Comparison of ENCODE assay signal across 8 cellular contexts in genomic region chr14:103528512-103529382, GRCh38. TPM values are rescaled to one million over a fixed set of nuclear protein-coding genes. Genes with fewer than 3 reads are reported as not detected.
DNase-seq lines count a peak whose midpoint lies in the region; ATAC-seq and TF ChIP-seq lines count a peak whose summit lies in the region.

Gene TRMT61A, plus strand, starts transcription at chr14:103529196. Its CDS starts 783 bp downstream, at chr14:103529979.

- no peaks in the 10 kb centered on the region for H3K36me3 ChIP-seq in GM23338 (ENCODE audit: insufficient read depth)
- H3K36me3 ChIP-seq in SU-DHL-6 (ENCODE audit: low read length) = no peaks in the 10 kb centered on the region
- H3K36me3 ChIP-seq in parathyroid adenoma (ENCODE audit: control insufficient read depth, insufficient read depth, low read length) = no peaks in the 10 kb centered on the region
- H3K36me3 ChIP-seq in tibial nerve = peaks cover 0 to 35% (median 0%) of the 10 kb centered on the region in 3 donors

- ATAC-seq in GM23338 = peak; percentile 73
- peak; percentile 34 for ATAC-seq in activated naive CD8-positive, alpha-beta T cell treated with anti-CD3 and anti-CD28 coated beads, Interleukin-2, amount 50 U/mL, for 24 hours
- ATAC-seq in Right ventricle myocardium superior (ENCODE audit: poor library complexity) = peak; percentile 92

- peak; percentile 11 to 84 for TF ChIP-seq EP300 in tibial nerve (IDR thresholded peaks at IDR 0.05)

- H3K4me3 ChIP-seq in GM23338 (peak within 1 kb of the TSS; percentile 97), SU-DHL-6 (ENCODE audit: insufficient read depth, low read length, poor library complexity, severe bottlenecking) (peak within 1 kb of the TSS; percentile 89), parathyroid adenoma (ENCODE audit: low read depth, low read length) (peak within 1 kb of the TSS; percentile 97), tibial nerve (peak within 1 kb of the TSS; percentile 74 to 95 (median 82))

- no peak for TF ChIP-seq CTCF in GM23338 (conservative IDR thresholded peaks at IDR 0.05; ENCODE audit: low read depth in 2 of 2)
- no peak for TF ChIP-seq CTCF in SU-DHL-6 (IDR thresholded peaks at IDR 0.05; ENCODE audit: insufficient read depth, low read length, poor library complexity, severe bottlenecking)
- TF ChIP-seq CTCF in parathyroid adenoma (IDR thresholded peaks at IDR 0.05) = no peak
- no peak for TF ChIP-seq CTCF in tibial nerve (IDR thresholded peaks at IDR 0.05)

- H3K9me3 Mint-ChIP-seq in GM23338 = peaks cover under 1% of the 10 kb centered on the region; the same call in 2 of the 3 replicates
- H3K9me3 Mint-ChIP-seq in activated naive CD8-positive, alpha-beta T cell treated with anti-CD3 and anti-CD28 coated beads, Interleukin-2, amount 50 U/mL, for 24 hours = no peaks in the 10 kb centered on the region

- H3K4me1 ChIP-seq in GM23338 (ENCODE audit: insufficient read depth) = peaks cover 6% of the 10 kb centered on the region
- peaks cover 8% of the 10 kb centered on the region for H3K4me1 ChIP-seq in parathyroid adenoma
- H3K4me1 ChIP-seq in tibial nerve = peaks cover 0 to 62% (median 31%) of the 10 kb centered on the region in 4 donors

- H3K27me3 ChIP-seq in GM23338 (ENCODE audit: insufficient read depth) (peaks cover 16% of the 10 kb centered on the region), SU-DHL-6 (ENCODE audit: low read length) (no peaks in the 10 kb centered on the region), parathyroid adenoma (ENCODE audit: control insufficient read depth, insufficient read depth, low read length) (no peaks in the 10 kb centered on the region), tibial nerve (no peaks in the 10 kb centered on the region)

- H4K20me1 ChIP-seq in GM23338 (replicated peaks; ENCODE audit: insufficient read depth) (peaks cover 10% of the 10 kb centered on the region), SU-DHL-6 (ENCODE audit: low read depth, low read length) (no peaks in the 10 kb centered on the region)

- peaks cover 20% of the 10 kb centered on the region for H3K4me1 Mint-ChIP-seq in GM23338
- peaks cover 40% of the 10 kb centered on the region for H3K4me1 Mint-ChIP-seq in activated naive CD8-positive, alpha-beta T cell treated with anti-CD3 and anti-CD28 coated beads, Interleukin-2, amount 50 U/mL, for 24 hours

- peak within 1 kb of the TSS; percentile 98 for H3K27ac Mint-ChIP-seq in GM23338
- peak within 1 kb of the TSS; percentile 97 for H3K27ac Mint-ChIP-seq in activated naive CD8-positive, alpha-beta T cell treated with anti-CD3 and anti-CD28 coated beads, Interleukin-2, amount 50 U/mL, for 24 hours

- H3K9me3 ChIP-seq in SU-DHL-6 (ENCODE audit: insufficient read depth, low read length) (no peaks in the 10 kb centered on the region), parathyroid adenoma (ENCODE audit: control insufficient read depth, low read length) (no peaks in the 10 kb centered on the region), tibial nerve (no peaks in the 10 kb centered on the region)

- H3K27me3 Mint-ChIP-seq in GM23338 (ENCODE audit: insufficient read depth, low read depth, poor library complexity) = peaks cover 31% of the 10 kb centered on the region
- peaks cover 5% of the 10 kb centered on the region for H3K27me3 Mint-ChIP-seq in activated naive CD8-positive, alpha-beta T cell treated with anti-CD3 and anti-CD28 coated beads, Interleukin-2, amount 50 U/mL, for 24 hours

- WGBS in tibial nerve, 2 donors = 1 to 3% methylated on average over 14 to 54 of the region's 71 CpGs

- H3F3A ChIP-seq in GM23338 (replicated peaks; ENCODE audit: low read depth) = peaks cover 9% of the 10 kb centered on the region; the same call in 1 of the 2 replicates
- no peaks in the 10 kb centered on the region for H3F3A ChIP-seq in SU-DHL-6 (ENCODE audit: insufficient read depth)

- peak; percentile 95 for DNase-seq in COLO668 (lab: John Stamatoyannopoulos, UW; ENCODE audit: unreplicated experiment)
- peak; percentile 90 for DNase-seq in GM23338 (ENCODE audit: low spot score)
- peak; percentile 87 for DNase-seq in NCI-H1092 (lab: John Stamatoyannopoulos, UW)
- DNase-seq in activated naive CD8-positive, alpha-beta T cell treated with anti-CD3 and anti-CD28 coated beads, Interleukin-2, amount 50 U/mL, for 24 hours = peak; percentile 82
- DNase-seq in Right ventricle myocardium superior = peak; percentile 92
- peak; percentile 80 to 84 for DNase-seq in tibial nerve (ENCODE audit: low spot score in 2 of 2)

- intact Hi-C loops in Right ventricle myocardium superior (cut with DNase I) = no loop called here

- H3K79me2 ChIP-seq in GM23338 (replicated peaks; ENCODE audit: insufficient read depth) = peaks cover 22% of the 10 kb centered on the region
- peaks cover 22% of the 10 kb centered on the region for H3K79me2 ChIP-seq in SU-DHL-6 (ENCODE audit: insufficient read depth, low read length)
- peaks cover 10% of the 10 kb centered on the region for H3K79me2 ChIP-seq in parathyroid adenoma

- H3K4me2 ChIP-seq in GM23338 (peak within 1 kb of the TSS; percentile 97), SU-DHL-6 (ENCODE audit: low read depth, low read length, poor library complexity, severe bottlenecking) (peak within 1 kb of the TSS; percentile 73), parathyroid adenoma (ENCODE audit: low read length) (peak within 1 kb of the TSS; percentile 95)

- H3K9me2 ChIP-seq in GM23338 (ENCODE audit: insufficient read depth) = no peaks in the 10 kb centered on the region
- no peaks in the 10 kb centered on the region for H3K9me2 ChIP-seq in SU-DHL-6 (replicated peaks; ENCODE audit: insufficient read depth, low read length)

- TF ChIP-seq POLR2A in tibial nerve (IDR thresholded peaks at IDR 0.05) = no peak

- H3K27ac ChIP-seq in GM23338 (ENCODE audit: low read depth) = peak within 1 kb of the TSS; percentile 81; the same call in 1 of the 2 replicates
- peak within 1 kb of the TSS; percentile 10; the same call in 1 of the 2 replicates for H3K27ac ChIP-seq in SU-DHL-6 (ENCODE audit: low read depth, low read length)
- H3K27ac ChIP-seq in parathyroid adenoma = peak within 1 kb of the TSS; percentile 99
- peak within 1 kb of the TSS; percentile 92 to 98 (median 94) for H3K27ac ChIP-seq in tibial nerve

- H3K4me3 Mint-ChIP-seq in GM23338 = peak within 1 kb of the TSS; percentile 96
- H3K4me3 Mint-ChIP-seq in activated naive CD8-positive, alpha-beta T cell treated with anti-CD3 and anti-CD28 coated beads, Interleukin-2, amount 50 U/mL, for 24 hours = peak within 1 kb of the TSS; percentile 95

- H2AFZ ChIP-seq in GM23338 = peak within 1 kb of the TSS; percentile 96; the same call in 1 of the 2 replicates
- peak within 1 kb of the TSS; percentile 85 for H2AFZ ChIP-seq in SU-DHL-6 (ENCODE audit: low read depth, low read length, severe bottlenecking)
- H2AFZ ChIP-seq in parathyroid adenoma = peak within 1 kb of the TSS; percentile 89

- peaks cover 4% of the 10 kb centered on the region; the same call in 1 of the 3 replicates for H3K36me3 Mint-ChIP-seq in GM23338 (ENCODE audit: low read depth)
- peaks cover 6% of the 10 kb centered on the region for H3K36me3 Mint-ChIP-seq in activated naive CD8-positive, alpha-beta T cell treated with anti-CD3 and anti-CD28 coated beads, Interleukin-2, amount 50 U/mL, for 24 hours (ENCODE audit: low read depth)

- H3K9ac ChIP-seq in SU-DHL-6 (ENCODE audit: low read length) = peak within 1 kb of the TSS; percentile 78
- peak within 1 kb of the TSS; percentile 84 for H3K9ac ChIP-seq in parathyroid adenoma

TF ChIP-seq in GM23338, 12 proteins besides CTCF, POLR2A, EP300 and RAD21 (continues in another document):
- no peak for TF ChIP-seq EZH2phosphoT487 (IDR thresholded peaks at IDR 0.05; ENCODE audit: unreplicated experiment)
- peak; percentile 67 for TF ChIP-seq POLR2AphosphoS5 (IDR thresholded peaks at IDR 0.05; ENCODE audit: low read depth)
- TF ChIP-seq NANOG (IDR thresholded peaks at IDR 0.05; ENCODE audit: borderline replicate concordance) = no peak
- no peak for TF ChIP-seq ZNF114 (CRISPR knock-in tag; IDR thresholded peaks at IDR 0.05)
- TF ChIP-seq REST (IDR thresholded peaks at IDR 0.05; ENCODE audit: unreplicated experiment) = no peak
- no peak for TF ChIP-seq EZH2 (IDR thresholded peaks at IDR 0.05; ENCODE audit: low read depth, unreplicated experiment)
- TF ChIP-seq ETS1 (IDR thresholded peaks at IDR 0.05) = peak; percentile 34; the same call in 1 of the 2 replicates

RNA-seq across cellular contexts. Expression of gene TRMT61A, which starts in this region (rescaled TPM):
- total RNA-seq in GM23338 (2014; rRNA removed; shearing (Covaris generic)) = 22.0 and 28.2 TPM in 2 replicates
- polyA plus RNA-seq in GM23338 (2016; fragmentation: Nextera tagmentation; extraction: Ambion mirVana) = 13.2 and 13.4 TPM in 2 replicates
- total RNA-seq in Right ventricle myocardium superior (5.0 TPM), tibial nerve (10 to 100 TPM; 17.9 to 32.4 (median 22.4) TPM)

Comparison
In these comparisons a context has a peak if more than half of its experiments do, and no peak if none do; other contexts are left out.
1. Peak in every context shown above with its lines: DNase-seq, ATAC-seq, H3K4me3 ChIP-seq and H3K27ac ChIP-seq.
2. ATAC-seq: peak in every context shown above with its lines; median percentile 92 in Right ventricle myocardium superior; 73 in GM23338; 34 in activated naive CD8-positive, alpha-beta T cell treated with anti-CD3 and anti-CD28 coated beads, Interleukin-2, amount 50 U/mL, for 24 hours.
3. H3K27ac ChIP-seq: peak in every context shown above with its lines; median percentile 99 in parathyroid adenoma; 94 in tibial nerve; 81 in GM23338; 10 in SU-DHL-6.